8 cellular contexts compared by ENCODE assay signal in the genomic region with DNA sequence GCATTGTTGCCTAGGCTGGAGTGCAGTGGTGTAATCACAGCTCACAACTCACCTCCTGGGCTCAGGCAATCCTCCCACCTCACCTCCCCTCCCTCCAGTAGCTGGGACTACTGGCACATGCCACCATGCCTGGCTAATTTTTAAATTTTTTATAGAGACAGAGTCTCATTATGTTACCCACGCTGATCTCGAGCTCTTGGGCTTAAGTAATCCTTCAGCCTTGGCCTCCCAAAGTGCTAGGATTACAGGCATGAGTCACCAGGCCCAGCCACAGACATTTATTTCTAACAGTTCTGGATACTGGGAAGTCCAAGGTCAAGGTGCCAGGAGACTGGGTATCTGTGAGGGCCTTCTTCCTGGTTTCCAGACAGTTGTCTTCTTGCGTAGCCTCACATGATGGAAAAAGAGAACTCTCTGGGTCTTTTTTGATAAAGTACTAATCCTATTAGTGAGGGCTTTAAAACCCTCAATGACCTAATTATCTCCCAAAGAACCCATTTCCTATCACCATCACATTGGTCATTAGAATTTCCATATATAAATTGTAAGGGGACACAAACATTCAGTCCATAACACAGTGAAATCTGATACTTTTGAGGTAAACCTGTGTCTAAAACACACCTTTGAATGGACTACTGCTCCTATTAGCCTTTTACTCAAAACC.
DNase-seq lines count a peak whose midpoint lies in the region; ATAC-seq and TF ChIP-seq lines count a peak whose summit lies in the region.

No MANE protein-coding gene starts in this region.

- peak overlapping the region; percentile 46; the same call in 1 of the 2 replicates for H3K9ac ChIP-seq in SK-N-SH

- H3K36me3 ChIP-seq in SK-N-SH (replicated peaks in 1 of 2; ENCODE audit: control insufficient read depth in 1 of 2, insufficient read depth in 2 of 2, low read length in 1 of 2) = peaks cover 0 to 3% of the 10 kb centered on the region in 2 experiments

- peak in 1 of 2 experiments; percentile 30; a peak in 1 of 4 replicates for TF ChIP-seq EP300 in SK-N-SH (IDR thresholded peaks at IDR 0.05; ENCODE audit: borderline replicate concordance in 1 of 2, low read depth in 1 of 2, low read length in 1 of 2)

- CTCF ChIA-PET in SK-N-SH (lab: Yijun Ruan, JAX) = no interaction called here

- H3K27ac ChIP-seq in SK-N-SH (ENCODE audit: low read depth in 2 of 2, low read length in 1 of 2) = peak overlapping the region; percentile 80 to 93
- peak overlapping the region; percentile 80 for H3K27ac ChIP-seq in foreskin keratinocyte

- H3K9me3 ChIP-seq in SK-N-SH = no peaks in the 10 kb centered on the region

- no peaks in the 10 kb centered on the region for H3K9me2 ChIP-seq in SK-N-SH

- TF ChIP-seq CTCF in SK-N-SH (IDR thresholded peaks at IDR 0.05) = no peak
- no peak for TF ChIP-seq CTCF in foreskin keratinocyte (conservative IDR thresholded peaks at IDR 0.05)

- DNase-seq in H4 (ENCODE audit: low spot score) = peak; percentile 84
- DNase-seq in SK-N-SH = no peak
- peak in 1 of 2 donors; percentile 61 for DNase-seq in foreskin keratinocyte
- no peak for DNase-seq in sciatic nerve (ENCODE audit: low spot score)
- no peak for DNase-seq in NCI-H1417 treated with DMSO at 0.1 percent for 48 hours (lab: John Stamatoyannopoulos, UW)
- no peak for DNase-seq in NOMO-1 treated with DMSO at 0.1 percent for 48 hours (lab: John Stamatoyannopoulos, UW; ENCODE audit: unreplicated experiment)

- H2AFZ ChIP-seq in SK-N-SH (ENCODE audit: low read depth) = no peak overlapping the region

- peaks cover 41% of the 10 kb centered on the region for H3F3A ChIP-seq in SK-N-SH (replicated peaks; ENCODE audit: insufficient read depth)

- intact Hi-C loops in sciatic nerve (cut with DNase I) = no loop called here

- peak overlapping the region; percentile 80 for H3K4me2 ChIP-seq in SK-N-SH

- WGBS in SK-N-SH (ENCODE audit: low lambda C conversion rate) = 32% methylated on average over 3 of the region's 3 CpGs

- TF ChIP-seq RAD21 in SK-N-SH (IDR thresholded peaks at IDR 0.05; ENCODE audit: low read length) = no peak

- H3K4me3 ChIP-seq in SK-N-SH (ENCODE audit: low read depth in 2 of 2, low read length in 1 of 2) = peak overlapping the region in 1 of 2 experiments; percentile 67; a peak in 3 of 4 replicates

- H3K4me1 ChIP-seq in SK-N-SH (ENCODE audit: control insufficient read depth in 1 of 2, insufficient read depth in 2 of 2, low read depth in 1 of 2, low read length in 1 of 2) = peaks cover 11 to 29% of the 10 kb centered on the region in 2 experiments; a peak in 3 of 4 replicates
- H3K4me1 ChIP-seq in foreskin keratinocyte = peaks cover 28% of the 10 kb centered on the region

- POLR2A ChIA-PET in SK-N-SH (lab: Yijun Ruan, JAX) = interaction anchor here (0.7 kb wide), 1 partner anchor 68 kb away, joined by 3 read pairs; a partner anchor contains a TSS

- no peaks in the 10 kb centered on the region for H3K27me3 ChIP-seq in SK-N-SH (ENCODE audit: insufficient read depth)
- no peaks in the 10 kb centered on the region for H3K27me3 ChIP-seq in foreskin keratinocyte

- ATAC-seq in foreskin keratinocyte (peak; percentile 41), sciatic nerve (peak; percentile 64), GM18870 (IDR thresholded peaks at IDR 0.05; ENCODE audit: unreplicated experiment) (no peak), HG03139 (IDR thresholded peaks at IDR 0.05; ENCODE audit: unreplicated experiment) (no peak)

- peaks cover 78% of the 10 kb centered on the region for H3K79me2 ChIP-seq in SK-N-SH (ENCODE audit: insufficient read depth)

- peaks cover 6% of the 10 kb centered on the region; the same call in 1 of the 2 replicates for H4K20me1 ChIP-seq in SK-N-SH (ENCODE audit: insufficient read depth)

TF ChIP-seq in SK-N-SH, 30 proteins besides CTCF, POLR2A, EP300 and RAD21 (continues in another document):
- TF ChIP-seq RFX5 (IDR thresholded peaks at IDR 0.05; ENCODE audit: low read length) (no peak), MXI1 (IDR thresholded peaks at IDR 0.05; ENCODE audit: low read depth, low read length) (no peak), FOXJ3 (CRISPR knock-in tag; IDR thresholded peaks at IDR 0.05) (no peak), POLR2AphosphoS5 (IDR thresholded peaks at IDR 0.05; ENCODE audit: low read depth, low read length) (no peak), CHD2 (IDR thresholded peaks at IDR 0.05; ENCODE audit: low read length, partially characterized antibody) (no peak), FOXM1 (IDR thresholded peaks at IDR 0.05; ENCODE audit: low read depth) (no peak), JUND (IDR thresholded peaks at IDR 0.05) (peak; percentile 74), GATA2 (CRISPR knock-in tag; IDR thresholded peaks at IDR 0.05) (no peak), YY1 (IDR thresholded peaks at IDR 0.05; ENCODE audit: low read depth) (no peak), RCOR1 (IDR thresholded peaks at IDR 0.05; ENCODE audit: low read length) (no peak), ELF1 (IDR thresholded peaks at IDR 0.05) (peak; percentile 5), EZH2phosphoT487 (IDR thresholded peaks at IDR 0.05; ENCODE audit: borderline replicate concordance, low read depth) (no peak), RXRA (IDR thresholded peaks at IDR 0.05; ENCODE audit: borderline replicate concordance, low read depth) (peak; percentile 64; the same call in 1 of the 2 replicates), GABPA (IDR thresholded peaks at IDR 0.05; ENCODE audit: low read depth) (no peak), MEF2A (IDR thresholded peaks at IDR 0.05; ENCODE audit: borderline replicate concordance, low read depth) (no peak), TEAD4 (IDR thresholded peaks at IDR 0.05; ENCODE audit: borderline replicate concordance, insufficient read depth) (0 out of 2 replicates have a peak, but pooled peaks have one; percentile 23), FOSL2 (IDR thresholded peaks at IDR 0.05; ENCODE audit: borderline replicate concordance, low read depth) (peak; percentile 88), SIN3A (IDR thresholded peaks at IDR 0.05; ENCODE audit: borderline replicate concordance, low read depth, low read length) (no peak), TCF12 (IDR thresholded peaks at IDR 0.05) (0 out of 2 replicates have a peak, but pooled peaks have one; percentile 17)
- TF ChIP-seq, protein P1, sequence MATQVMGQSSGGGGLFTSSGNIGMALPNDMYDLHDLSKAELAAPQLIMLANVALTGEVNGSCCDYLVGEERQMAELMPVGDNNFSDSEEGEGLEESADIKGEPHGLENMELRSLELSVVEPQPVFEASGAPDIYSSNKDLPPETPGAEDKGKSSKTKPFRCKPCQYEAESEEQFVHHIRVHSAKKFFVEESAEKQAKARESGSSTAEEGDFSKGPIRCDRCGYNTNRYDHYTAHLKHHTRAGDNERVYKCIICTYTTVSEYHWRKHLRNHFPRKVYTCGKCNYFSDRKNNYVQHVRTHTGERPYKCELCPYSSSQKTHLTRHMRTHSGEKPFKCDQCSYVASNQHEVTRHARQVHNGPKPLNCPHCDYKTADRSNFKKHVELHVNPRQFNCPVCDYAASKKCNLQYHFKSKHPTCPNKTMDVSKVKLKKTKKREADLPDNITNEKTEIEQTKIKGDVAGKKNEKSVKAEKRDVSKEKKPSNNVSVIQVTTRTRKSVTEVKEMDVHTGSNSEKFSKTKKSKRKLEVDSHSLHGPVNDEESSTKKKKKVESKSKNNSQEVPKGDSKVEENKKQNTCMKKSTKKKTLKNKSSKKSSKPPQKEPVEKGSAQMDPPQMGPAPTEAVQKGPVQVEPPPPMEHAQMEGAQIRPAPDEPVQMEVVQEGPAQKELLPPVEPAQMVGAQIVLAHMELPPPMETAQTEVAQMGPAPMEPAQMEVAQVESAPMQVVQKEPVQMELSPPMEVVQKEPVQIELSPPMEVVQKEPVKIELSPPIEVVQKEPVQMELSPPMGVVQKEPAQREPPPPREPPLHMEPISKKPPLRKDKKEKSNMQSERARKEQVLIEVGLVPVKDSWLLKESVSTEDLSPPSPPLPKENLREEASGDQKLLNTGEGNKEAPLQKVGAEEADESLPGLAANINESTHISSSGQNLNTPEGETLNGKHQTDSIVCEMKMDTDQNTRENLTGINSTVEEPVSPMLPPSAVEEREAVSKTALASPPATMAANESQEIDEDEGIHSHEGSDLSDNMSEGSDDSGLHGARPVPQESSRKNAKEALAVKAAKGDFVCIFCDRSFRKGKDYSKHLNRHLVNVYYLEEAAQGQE (IDR thresholded peaks at IDR 0.05; ENCODE audit: low read depth, low read length) = no peak
- TF ChIP-seq, protein P2, sequence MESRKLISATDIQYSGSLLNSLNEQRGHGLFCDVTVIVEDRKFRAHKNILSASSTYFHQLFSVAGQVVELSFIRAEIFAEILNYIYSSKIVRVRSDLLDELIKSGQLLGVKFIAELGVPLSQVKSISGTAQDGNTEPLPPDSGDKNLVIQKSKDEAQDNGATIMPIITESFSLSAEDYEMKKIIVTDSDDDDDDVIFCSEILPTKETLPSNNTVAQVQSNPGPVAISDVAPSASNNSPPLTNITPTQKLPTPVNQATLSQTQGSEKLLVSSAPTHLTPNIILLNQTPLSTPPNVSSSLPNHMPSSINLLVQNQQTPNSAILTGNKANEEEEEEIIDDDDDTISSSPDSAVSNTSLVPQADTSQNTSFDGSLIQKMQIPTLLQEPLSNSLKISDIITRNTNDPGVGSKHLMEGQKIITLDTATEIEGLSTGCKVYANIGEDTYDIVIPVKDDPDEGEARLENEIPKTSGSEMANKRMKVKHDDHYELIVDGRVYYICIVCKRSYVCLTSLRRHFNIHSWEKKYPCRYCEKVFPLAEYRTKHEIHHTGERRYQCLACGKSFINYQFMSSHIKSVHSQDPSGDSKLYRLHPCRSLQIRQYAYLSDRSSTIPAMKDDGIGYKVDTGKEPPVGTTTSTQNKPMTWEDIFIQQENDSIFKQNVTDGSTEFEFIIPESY (IDR thresholded peaks at IDR 0.05; ENCODE audit: borderline replicate concordance, low read depth) = no peak
- TF ChIP-seq, protein P3, sequence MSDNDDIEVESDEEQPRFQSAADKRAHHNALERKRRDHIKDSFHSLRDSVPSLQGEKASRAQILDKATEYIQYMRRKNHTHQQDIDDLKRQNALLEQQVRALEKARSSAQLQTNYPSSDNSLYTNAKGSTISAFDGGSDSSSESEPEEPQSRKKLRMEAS (IDR thresholded peaks at IDR 0.05; ENCODE audit: low read depth) = no peak
- TF ChIP-seq, protein P4, sequence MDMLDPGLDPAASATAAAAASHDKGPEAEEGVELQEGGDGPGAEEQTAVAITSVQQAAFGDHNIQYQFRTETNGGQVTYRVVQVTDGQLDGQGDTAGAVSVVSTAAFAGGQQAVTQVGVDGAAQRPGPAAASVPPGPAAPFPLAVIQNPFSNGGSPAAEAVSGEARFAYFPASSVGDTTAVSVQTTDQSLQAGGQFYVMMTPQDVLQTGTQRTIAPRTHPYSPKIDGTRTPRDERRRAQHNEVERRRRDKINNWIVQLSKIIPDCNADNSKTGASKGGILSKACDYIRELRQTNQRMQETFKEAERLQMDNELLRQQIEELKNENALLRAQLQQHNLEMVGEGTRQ (IDR thresholded peaks at IDR 0.05; ENCODE audit: borderline replicate concordance, low read depth, low read length) = no peak

Comparison
In these comparisons a context has a peak if more than half of its experiments do, and no peak if none do; other contexts are left out.
1. ATAC-seq: peak in foreskin keratinocyte (single experiment) and sciatic nerve (single experiment); none in GM18870 (single experiment) and HG03139 (single experiment).